24 cellular contexts compared by ENCODE assay signal in the genomic region with DNA sequence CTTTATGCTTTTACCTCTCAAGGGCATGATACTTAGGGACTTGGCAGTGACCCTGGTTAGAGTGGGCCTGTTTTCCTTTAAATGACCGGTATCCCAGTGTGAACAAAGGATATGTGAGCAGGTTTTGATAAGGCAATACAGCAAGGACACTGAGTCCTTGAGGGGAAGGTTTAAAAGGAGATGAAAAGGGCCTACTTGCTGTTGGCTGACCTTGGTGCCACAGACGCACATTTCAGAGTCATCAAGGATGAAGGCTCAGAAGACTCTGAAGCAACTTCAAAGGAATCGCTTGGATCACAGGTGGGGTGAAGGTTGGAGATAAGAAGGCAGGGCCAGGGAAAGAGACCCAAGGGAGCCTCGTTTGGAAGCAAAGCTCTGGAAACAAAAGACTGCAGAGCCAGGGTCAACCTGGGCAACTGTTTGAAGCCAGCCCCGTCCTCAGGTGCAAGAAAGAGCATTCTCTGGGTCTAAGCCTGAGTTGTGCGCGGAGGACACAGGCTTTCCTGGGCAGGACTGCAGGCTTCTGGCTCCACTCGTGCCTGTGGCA. TPM values are rescaled to one million over a fixed set of nuclear protein-coding genes. Genes with fewer than 3 reads are reported as not detected.
DNase-seq lines count a peak whose midpoint lies in the region; ATAC-seq, FAIRE-seq and TF ChIP-seq lines count a peak whose summit lies in the region.
"Had no signal": no experiment of that assay in that cellular context is flagged by ENCODE, and none has a peak within 500 bp of the region (broad histone marks: within the 10 kb centered on the region; RNA-seq: fewer than 3 reads in every experiment).

No MANE protein-coding gene starts in this region.

- DNase-seq in HepG2 (ENCODE audit: low spot score) (peak; percentile 34), right lobe of liver (no peak), progenitor cell of endocrine pancreas (ENCODE audit: low spot score, unreplicated experiment) (no peak), AG08395 (ENCODE audit: low spot score) (no peak)
- no peak for DNase-seq in activated T-cell treated with anti-CD3 and anti-CD28 coated beads, Interleukin-2, amount 50 U/mL, for 24 hours
- no peak for DNase-seq in stimulated activated CD8-positive, alpha-beta memory T cell treated with anti-CD3 and anti-CD28 coated beads, Interleukin-4, amount 100 ng/mL, for 48 hours
- DNase-seq: AML-193; BE2C; Caco-2; CD4-positive, CD25-positive, alpha-beta regulatory T cell; CD8-positive, alpha-beta T cell; DMS153; DND-41; GM23248; H7; HCEC 1CT had no signal

- H3K27ac ChIP-seq in HepG2 (ENCODE audit: extremely low read length, insufficient read depth, low read length) (no peak overlapping the region), right lobe of liver (no peak overlapping the region)
- H3K27ac ChIP-seq: 22Rv1, C4-2B, GM23248 had no signal

- TF ChIP-seq RAD21 in HepG2 (CRISPR knock-in tag; IDR thresholded peaks at IDR 0.05) = no peak

- TF ChIP-seq EP300 in HepG2 (IDR thresholded peaks at IDR 0.05; ENCODE audit: low read depth in 2 of 2, low read length in 2 of 2) (no peak), HepG2 (CRISPR knock-in tag; IDR thresholded peaks at IDR 0.05; ENCODE audit: borderline replicate concordance) (0 out of 2 replicates have a peak, but pooled peaks have one; percentile 50)

- H2AFZ ChIP-seq in HepG2 (ENCODE audit: low read length) = no peak overlapping the region
- H2AFZ ChIP-seq: GM23248 had no signal

- H3K27me3 ChIP-seq in HepG2 (ENCODE audit: control insufficient read depth in 1 of 2, insufficient read depth in 2 of 2, low read length in 2 of 2) (no peaks in the 10 kb centered on the region), right lobe of liver (no peaks in the 10 kb centered on the region)
- H3K27me3 ChIP-seq: BE2C had no signal

- H3K27me3 Mint-ChIP-seq in dendritic cell treated with granulocyte-macrophage colony-stimulating factor and Interleukin-4, amounts not matched to agents 40 ng/mL and 50 ng/mL, for 4 days = peaks cover 12% of the 10 kb centered on the region
- H3K27me3 Mint-ChIP-seq in progenitor cell of endocrine pancreas = peaks cover 4% of the 10 kb centered on the region
- no peaks in the 10 kb centered on the region for H3K27me3 Mint-ChIP-seq in activated T-cell treated with anti-CD3 and anti-CD28 coated beads, Interleukin-2, amount 50 U/mL, for 24 hours

- CTCF ChIA-PET in HepG2 (lab: Yijun Ruan, JAX; ENCODE audit: low intra/inter-chr PET ratio, low total read pairs) = no interaction called here

- H3K4me3 ChIP-seq in HepG2 (replicated peaks in 1 of 3; ENCODE audit: insufficient read depth in 1 of 3, low read depth in 2 of 3, low read length in 3 of 3) (no peak overlapping the region), right lobe of liver (no peak overlapping the region)
- H3K4me3 ChIP-seq: GM23248 had no signal

- 0 out of 2 replicates have a peak overlapping the region, but pooled peaks have one; percentile 4 for H3K4me2 ChIP-seq in HepG2 (ENCODE audit: low read depth, low read length)

- H3K36me3 Mint-ChIP-seq in dendritic cell treated with granulocyte-macrophage colony-stimulating factor and Interleukin-4, amounts not matched to agents 40 ng/mL and 50 ng/mL, for 4 days (ENCODE audit: low read depth) = no peaks in the 10 kb centered on the region
- H3K36me3 Mint-ChIP-seq in progenitor cell of endocrine pancreas (ENCODE audit: insufficient read depth) = no peaks in the 10 kb centered on the region
- no peaks in the 10 kb centered on the region for H3K36me3 Mint-ChIP-seq in activated T-cell treated with anti-CD3 and anti-CD28 coated beads, Interleukin-2, amount 50 U/mL, for 24 hours (ENCODE audit: low read depth)

- H3K9me3 Mint-ChIP-seq in dendritic cell treated with granulocyte-macrophage colony-stimulating factor and Interleukin-4, amounts not matched to agents 40 ng/mL and 50 ng/mL, for 4 days = no peaks in the 10 kb centered on the region
- H3K9me3 Mint-ChIP-seq in progenitor cell of endocrine pancreas (ENCODE audit: low read depth) = no peaks in the 10 kb centered on the region
- no peaks in the 10 kb centered on the region for H3K9me3 Mint-ChIP-seq in activated T-cell treated with anti-CD3 and anti-CD28 coated beads, Interleukin-2, amount 50 U/mL, for 24 hours
- H3K9me3 Mint-ChIP-seq: CD4-positive, CD25-positive, alpha-beta regulatory T cell; CD8-positive, alpha-beta T cell had no signal

- H3K36me3 ChIP-seq in HepG2 (replicated peaks in 1 of 2; ENCODE audit: control insufficient read depth in 1 of 2, insufficient read depth in 2 of 2, low read length in 2 of 2) (no peaks in the 10 kb centered on the region), right lobe of liver (no peaks in the 10 kb centered on the region)
- H3K36me3 ChIP-seq: BE2C had no signal

- in situ Hi-C loops in HepG2 (cut with HindIII; ENCODE audit: extremely low pct_ligation_motif_present, low pct_unique_long_range_greater_than_20kb) = no loop called here

- peaks cover 59% of the 10 kb centered on the region for H3K4me1 Mint-ChIP-seq in dendritic cell treated with granulocyte-macrophage colony-stimulating factor and Interleukin-4, amounts not matched to agents 40 ng/mL and 50 ng/mL, for 4 days (ENCODE audit: low read depth)
- peaks cover 9% of the 10 kb centered on the region for H3K4me1 Mint-ChIP-seq in progenitor cell of endocrine pancreas (ENCODE audit: low read depth)
- H3K4me1 Mint-ChIP-seq in activated T-cell treated with anti-CD3 and anti-CD28 coated beads, Interleukin-2, amount 50 U/mL, for 24 hours (ENCODE audit: low read depth) = peaks cover 8% of the 10 kb centered on the region

- no peak for TF ChIP-seq CTCF in HepG2 (CRISPR knock-in tag; IDR thresholded peaks at IDR 0.05)
- TF ChIP-seq CTCF in right lobe of liver (IDR thresholded peaks at IDR 0.05) = no peak
- TF ChIP-seq CTCF in progenitor cell of endocrine pancreas (IDR thresholded peaks at IDR 0.05; ENCODE audit: unreplicated experiment) = no peak

- no peaks in the 10 kb centered on the region for H4K20me1 ChIP-seq in HepG2 (ENCODE audit: insufficient read depth, low read length)

- H3K27ac Mint-ChIP-seq in dendritic cell treated with granulocyte-macrophage colony-stimulating factor and Interleukin-4, amounts not matched to agents 40 ng/mL and 50 ng/mL, for 4 days = peak overlapping the region; percentile 5
- H3K27ac Mint-ChIP-seq in progenitor cell of endocrine pancreas = peak overlapping the region; percentile 41
- no peak overlapping the region for H3K27ac Mint-ChIP-seq in activated T-cell treated with anti-CD3 and anti-CD28 coated beads, Interleukin-2, amount 50 U/mL, for 24 hours
- H3K27ac Mint-ChIP-seq: CD4-positive, CD25-positive, alpha-beta regulatory T cell; CD8-positive, alpha-beta T cell had no signal

- no TSS peak for BruUV-seq in HepG2 (replicated peaks; lab: Mats Ljungman, UMichigan)

- 18% methylated on average over 8 of the region's 8 CpGs for WGBS in HepG2 (ENCODE audit: low lambda C conversion rate)
- 80% methylated on average over 2 of the region's 8 CpGs for WGBS in right lobe of liver (ENCODE audit: insufficient coverage, low coverage, low lambda C conversion rate, missing lambda C conversion rate)

- H3K9me3 ChIP-seq in HepG2 (ENCODE audit: low read length) = no peaks in the 10 kb centered on the region
- H3K9me3 ChIP-seq in right lobe of liver = no peaks in the 10 kb centered on the region
- H3K9me3 ChIP-seq: BE2C, Caco-2 had no signal

- H3K9ac ChIP-seq in HepG2 (ENCODE audit: insufficient read depth, low read depth, low read length) = no peak overlapping the region
- H3K9ac ChIP-seq: GM23248 had no signal

- H3K79me2 ChIP-seq in HepG2 (ENCODE audit: insufficient read depth, low read length) = no peaks in the 10 kb centered on the region

- peak; percentile 32 for FAIRE-seq in HepG2 (lab: Jason Lieb, UNC)
- FAIRE-seq: A204.1, G401.6, GM12892, H1 had no signal

- intact Hi-C loops in HepG2 (cut with micrococcal nuclease; ENCODE audit: unreplicated experiment) (no loop called here), right lobe of liver (cut with DNase I) (no loop called here)
- intact Hi-C loops in dendritic cell treated with granulocyte-macrophage colony-stimulating factor and Interleukin-4, amounts not matched to agents 40 ng/mL and 50 ng/mL, for 4 days (cut with micrococcal nuclease) = no loop called here

- TF ChIP-seq POLR2A in HepG2 (IDR thresholded peaks at IDR 0.05; ENCODE audit: insufficient read depth in 1 of 2, low read depth in 2 of 2, low read length in 2 of 2) = no peak
- no peak for TF ChIP-seq POLR2A in right lobe of liver (IDR thresholded peaks at IDR 0.05)

- POLR2A ChIA-PET in HepG2 (lab: Yijun Ruan, JAX) = no interaction called here

- no peak overlapping the region for H3K4me3 Mint-ChIP-seq in dendritic cell treated with granulocyte-macrophage colony-stimulating factor and Interleukin-4, amounts not matched to agents 40 ng/mL and 50 ng/mL, for 4 days
- H3K4me3 Mint-ChIP-seq in progenitor cell of endocrine pancreas (ENCODE audit: low read depth) = no peak overlapping the region
- no peak overlapping the region for H3K4me3 Mint-ChIP-seq in activated T-cell treated with anti-CD3 and anti-CD28 coated beads, Interleukin-2, amount 50 U/mL, for 24 hours
- H3K4me3 Mint-ChIP-seq: CD4-positive, CD25-positive, alpha-beta regulatory T cell; CD8-positive, alpha-beta T cell had no signal

- H3K4me1 ChIP-seq in HepG2 (ENCODE audit: insufficient read depth, low read length) (peaks cover 42% of the 10 kb centered on the region), right lobe of liver (no peaks in the 10 kb centered on the region)
- H3K4me1 ChIP-seq: BE2C had no signal

- ATAC-seq in HepG2 (no peak), right lobe of liver (no peak)
- ATAC-seq: CD8-positive, alpha-beta T cell had no signal

RNA-seq across cellular contexts. Expression of a gene that starts 30.1 kb away (rescaled TPM):
- total RNA-seq in HepG2 (2016; rRNA removed; fragmentation: Illumina TruSeq; extraction: Trizol) = not detected in 2 replicates
- total RNA-seq in HepG2 (2016; cell fraction: cytosol; rRNA removed; fragmentation: Illumina TruSeq; extraction: Trizol; ENCODE audit: low read depth) = not detected in 2 replicates
- total RNA-seq in HepG2 (2016; cell fraction: insoluble cytoplasmic fraction; rRNA removed; fragmentation: Illumina TruSeq; extraction: Trizol) = not detected in 2 replicates
- not detected in 2 replicates for total RNA-seq in HepG2 (2016; cell fraction: membrane; rRNA removed; fragmentation: Illumina TruSeq; extraction: Trizol)
- total RNA-seq in HepG2 (2016; cell fraction: nucleus; rRNA removed; fragmentation: Illumina TruSeq; extraction: Trizol) = not detected in 2 replicates
- not detected in 2 replicates for polyA plus RNA-seq in HepG2 (2011; rRNA removed)
- polyA plus RNA-seq in HepG2 (2011; cell fraction: cytosol; rRNA removed) = 0.04 TPM in 1 of 2 replicates, not detected in the other
- polyA plus RNA-seq in HepG2 (2011; cell fraction: nucleus; rRNA removed) = not detected in 2 replicates
- 0.05 TPM in 1 of 2 replicates, not detected in the other for polyA plus RNA-seq in HepG2 (2012)
- not detected in 2 replicates for polyA plus RNA-seq in HepG2 (2016; cell fraction: cytosol; fragmentation: Illumina TruSeq; extraction: Trizol; ENCODE audit: low read depth)
- polyA plus RNA-seq in HepG2 (2016; cell fraction: insoluble cytoplasmic fraction; fragmentation: Illumina TruSeq; extraction: Trizol; ENCODE audit: low read depth) = not detected in 2 replicates
- polyA plus RNA-seq in HepG2 (2016; cell fraction: membrane; fragmentation: Illumina TruSeq; extraction: Trizol; ENCODE audit: low read depth) = not detected in 2 replicates
- polyA plus RNA-seq in HepG2 (2016; cell fraction: nucleus; fragmentation: Illumina TruSeq; extraction: Trizol; ENCODE audit: insufficient read depth, low read depth) = not detected in 2 replicates
- 2.7 TPM in 1 of 2 replicates, not detected in the other for polyA minus RNA-seq in HepG2 (2011; rRNA and poly(A)+ RNA removed; ENCODE audit: low replicate concordance)
- not detected in 2 replicates for polyA minus RNA-seq in HepG2 (2011; cell fraction: cytosol; rRNA and poly(A)+ RNA removed)
- polyA minus RNA-seq in HepG2 (2011; cell fraction: nucleus; rRNA and poly(A)+ RNA removed) = not detected in 2 replicates
- not detected for total RNA-seq in right lobe of liver
- not detected in 2 replicates for total RNA-seq in progenitor cell of endocrine pancreas
- total RNA-seq: GM23248, H1, H7 had no signal
- polyA plus RNA-seq: AG04450; CD4-positive, CD25-positive, alpha-beta regulatory T cell; GM23248; H1 had no signal

RNA-seq across cellular contexts. Expression of a gene that starts 43.2 kb away (rescaled TPM):
- total RNA-seq in HepG2 (2016; rRNA removed; fragmentation: Illumina TruSeq; extraction: Trizol) (12.3 and 14.7 TPM in 2 replicates), right lobe of liver (10 to 100 TPM; 14.2 to 20.8 (median 18.6) TPM), progenitor cell of endocrine pancreas (65.8 and 73.1 TPM in 2 replicates)
- total RNA-seq in HepG2 (2016; cell fraction: cytosol; rRNA removed; fragmentation: Illumina TruSeq; extraction: Trizol; ENCODE audit: low read depth) = 2.7 and 4.1 TPM in 2 replicates
- total RNA-seq in HepG2 (2016; cell fraction: insoluble cytoplasmic fraction; rRNA removed; fragmentation: Illumina TruSeq; extraction: Trizol) = 13.1 and 13.7 TPM in 2 replicates
- 13.7 and 14.6 TPM in 2 replicates for total RNA-seq in HepG2 (2016; cell fraction: membrane; rRNA removed; fragmentation: Illumina TruSeq; extraction: Trizol)
- 20.5 and 24.2 TPM in 2 replicates for total RNA-seq in HepG2 (2016; cell fraction: nucleus; rRNA removed; fragmentation: Illumina TruSeq; extraction: Trizol)
- polyA plus RNA-seq in HepG2 (2011; rRNA removed) = 22.9 and 25.2 TPM in 2 replicates
- 17.0 and 19.9 TPM in 2 replicates for polyA plus RNA-seq in HepG2 (2011; cell fraction: cytosol; rRNA removed)
- 34.9 and 37.6 TPM in 2 replicates for polyA plus RNA-seq in HepG2 (2011; cell fraction: nucleus; rRNA removed)
- polyA plus RNA-seq in HepG2 (2012) = 27.0 and 27.6 TPM in 2 replicates
- 3.5 and 4.2 TPM in 2 replicates for polyA plus RNA-seq in HepG2 (2016; cell fraction: cytosol; fragmentation: Illumina TruSeq; extraction: Trizol; ENCODE audit: low read depth)
- polyA plus RNA-seq in HepG2 (2016; cell fraction: insoluble cytoplasmic fraction; fragmentation: Illumina TruSeq; extraction: Trizol; ENCODE audit: low read depth) = 29.3 and 35.1 TPM in 2 replicates
- 18.5 and 19.9 TPM in 2 replicates for polyA plus RNA-seq in HepG2 (2016; cell fraction: membrane; fragmentation: Illumina TruSeq; extraction: Trizol; ENCODE audit: low read depth)
- 41.3 and 46.6 TPM in 2 replicates for polyA plus RNA-seq in HepG2 (2016; cell fraction: nucleus; fragmentation: Illumina TruSeq; extraction: Trizol; ENCODE audit: insufficient read depth, low read depth)
- polyA minus RNA-seq in HepG2 (2011; rRNA and poly(A)+ RNA removed; ENCODE audit: low replicate concordance) = 16.1 and 49.4 TPM in 2 replicates
- polyA minus RNA-seq in HepG2 (2011; cell fraction: cytosol; rRNA and poly(A)+ RNA removed) = 10.9 and 14.6 TPM in 2 replicates
- 61.0 and 69.4 TPM in 2 replicates for polyA minus RNA-seq in HepG2 (2011; cell fraction: nucleus; rRNA and poly(A)+ RNA removed)
